Comparison of ENCODE assay signal across 16 cellular contexts in genomic region chr5:97089149-97089801, GRCh38. TPM values are rescaled to one million over a fixed set of nuclear protein-coding genes. Genes with fewer than 3 reads are reported as not detected.
DNase-seq lines count a peak whose midpoint lies in the region; ATAC-seq, FAIRE-seq and TF ChIP-seq lines count a peak whose summit lies in the region.
"Had no signal": no experiment of that assay in that cellular context is flagged by ENCODE, and none has a peak within 500 bp of the region (broad histone marks: within the 10 kb centered on the region; RNA-seq: fewer than 3 reads in every experiment).

No MANE protein-coding gene starts in this region.

- H3K4me3 ChIP-seq in Karpas-422 (ENCODE audit: low read length) (peak overlapping the region; percentile 59), H1 (ENCODE audit: extremely low read depth in 1 of 4, insufficient read depth in 2 of 4, low read depth in 3 of 4, low read length in 4 of 4) (no peak overlapping the region)
- no peak overlapping the region for H3K4me3 ChIP-seq in naive thymus-derived CD4-positive, alpha-beta T cell (ENCODE audit: low read length)
- H3K4me3 ChIP-seq in CD4-positive, alpha-beta memory T cell (ENCODE audit: low read length in 2 of 2), result no peak overlapping the region
- H3K4me3 ChIP-seq: MG63, SK-N-MC had no signal

- DNase-seq in CD14-positive monocyte (ENCODE audit: low spot score), result no peak
- no peak for DNase-seq in Karpas-422
- no peak for DNase-seq in H1 (ENCODE audit: low read depth in 1 of 2, low spot score in 2 of 2)
- no peak for DNase-seq in naive thymus-derived CD4-positive, alpha-beta T cell
- no peak for DNase-seq in SIG-M5 treated with dmso at 0.1 percent for 504 hours (lab: John Stamatoyannopoulos, UW; ENCODE audit: unreplicated experiment)
- DNase-seq in AG08396 (ENCODE audit: low spot score), result no peak
- DNase-seq in CD4-positive, alpha-beta memory T cell, result no peak
- DNase-seq: CD4-positive, CD25-positive, alpha-beta regulatory T cell; MG63; NCI-H2029; NCI-H2171; NCI-H446; PC-3 had no signal

- TF ChIP-seq EP300 in H1 (IDR thresholded peaks at IDR 0.05; ENCODE audit: borderline replicate concordance in 1 of 2, low read depth in 2 of 2, low read length in 2 of 2), result no peak

- intact Hi-C loops in CD14-positive monocyte (cut with micrococcal nuclease), result no loop called here
- intact Hi-C loops in naive thymus-derived CD4-positive, alpha-beta T cell (cut with micrococcal nuclease), result no loop called here
- intact Hi-C loops in CD4-positive, alpha-beta memory T cell (cut with micrococcal nuclease), result no loop called here

- no peak overlapping the region for H2AK5ac ChIP-seq in H1 (ENCODE audit: low read depth, low read length)

- no peaks in the 10 kb centered on the region for H3K79me1 ChIP-seq in H1 (ENCODE audit: low read depth, low read length)

- no peaks in the 10 kb centered on the region for H3K27me3 Mint-ChIP-seq in CD14-positive monocyte (ENCODE audit: low read depth in 3 of 3)
- H3K27me3 Mint-ChIP-seq in naive thymus-derived CD4-positive, alpha-beta T cell, result peaks cover 0 to 35% (median 0%) of the 10 kb centered on the region in 5 donors
- H3K27me3 Mint-ChIP-seq in CD4-positive, alpha-beta memory T cell, result peaks cover 0 to 1% of the 10 kb centered on the region in 2 donors

- H4K20me1 ChIP-seq in Karpas-422 (ENCODE audit: insufficient read depth, low read depth, low read length) (no peaks in the 10 kb centered on the region), H1 (replicated peaks in 1 of 2; ENCODE audit: control insufficient read depth in 1 of 2, insufficient read depth in 2 of 2, low read length in 2 of 2) (no peaks in the 10 kb centered on the region)

- no peak overlapping the region for H2BK12ac ChIP-seq in H1 (ENCODE audit: low read depth, low read length)

- no peak overlapping the region for H2BK20ac ChIP-seq in H1 (ENCODE audit: low read length)

- H2BK120ac ChIP-seq in H1 (replicated peaks; ENCODE audit: low read depth, low read length), result no peak overlapping the region

- H3K27me3 ChIP-seq in Karpas-422 (ENCODE audit: low read length), result no peaks in the 10 kb centered on the region
- no peaks in the 10 kb centered on the region for H3K27me3 ChIP-seq in H1 (replicated peaks in 1 of 4; ENCODE audit: control insufficient read depth in 3 of 4, extremely low read depth in 1 of 4, insufficient read depth in 3 of 4, low read length in 3 of 4)
- no peaks in the 10 kb centered on the region for H3K27me3 ChIP-seq in naive thymus-derived CD4-positive, alpha-beta T cell (ENCODE audit: control insufficient read depth in 2 of 2, insufficient read depth in 2 of 2, low read length in 2 of 2)
- no peaks in the 10 kb centered on the region for H3K27me3 ChIP-seq in CD4-positive, alpha-beta memory T cell (ENCODE audit: insufficient read depth, low read length)

- peaks cover 36% of the 10 kb centered on the region for H3K4me1 Mint-ChIP-seq in CD14-positive monocyte
- H3K4me1 Mint-ChIP-seq in naive thymus-derived CD4-positive, alpha-beta T cell, result peaks cover 0 to 7% (median 0%) of the 10 kb centered on the region in 7 donors
- no peaks in the 10 kb centered on the region for H3K4me1 Mint-ChIP-seq in CD4-positive, alpha-beta memory T cell
- H3K4me1 Mint-ChIP-seq: CD4-positive, CD25-positive, alpha-beta regulatory T cell had no signal

- no peak overlapping the region for H3K18ac ChIP-seq in H1 (ENCODE audit: extremely low read depth, low read length)

- no peak overlapping the region for H4K5ac ChIP-seq in H1 (ENCODE audit: insufficient read length, low read depth, low read length)

- no peak overlapping the region for H2BK15ac ChIP-seq in H1 (ENCODE audit: low read length)

- TF ChIP-seq POLR2A in H1 (IDR thresholded peaks at IDR 0.05; ENCODE audit: control extremely low read depth in 1 of 2, low read depth in 2 of 2, low read length in 2 of 2), result no peak

- H3K9me3 Mint-ChIP-seq in CD14-positive monocyte, result peaks cover 4 to 9% (median 6%) of the 10 kb centered on the region in 7 donors
- peaks cover 0 to 5% (median 0%) of the 10 kb centered on the region in 11 donors for H3K9me3 Mint-ChIP-seq in naive thymus-derived CD4-positive, alpha-beta T cell
- no peaks in the 10 kb centered on the region for H3K9me3 Mint-ChIP-seq in CD4-positive, alpha-beta memory T cell
- H3K9me3 Mint-ChIP-seq: CD4-positive, CD25-positive, alpha-beta regulatory T cell had no signal

- H3K79me2 ChIP-seq in Karpas-422 (ENCODE audit: low read length), result no peaks in the 10 kb centered on the region
- H3K79me2 ChIP-seq in H1 (ENCODE audit: control insufficient read depth in 1 of 2, insufficient read depth in 2 of 2, low read length in 2 of 2), result no peaks in the 10 kb centered on the region

- H3K36me3 ChIP-seq in Karpas-422 (ENCODE audit: insufficient read depth, low read length) (no peaks in the 10 kb centered on the region), H1 (ENCODE audit: control insufficient read depth in 2 of 4, insufficient read depth in 4 of 4, low read length in 3 of 4) (peaks cover 0 to 10% (median 0%) of the 10 kb centered on the region in 4 experiments; a peak in 1 of 8 replicates)
- no peaks in the 10 kb centered on the region for H3K36me3 ChIP-seq in naive thymus-derived CD4-positive, alpha-beta T cell (ENCODE audit: control insufficient read depth in 2 of 3, insufficient read depth in 3 of 3, low read length in 3 of 3)
- no peaks in the 10 kb centered on the region for H3K36me3 ChIP-seq in CD4-positive, alpha-beta memory T cell (ENCODE audit: insufficient read depth, low read length)
- H3K36me3 ChIP-seq: MG63 had no signal

- no peak for TF ChIP-seq RAD21 in H1 (IDR thresholded peaks at IDR 0.05 in 1 of 2, conservative IDR thresholded peaks at IDR 0.05 in 1 of 2; ENCODE audit: low read depth in 2 of 2, low read length in 2 of 2)

- H3K4ac ChIP-seq in H1 (replicated peaks; ENCODE audit: insufficient read length, low read depth, low read length), result no peak overlapping the region

- H3K56ac ChIP-seq in H1 (replicated peaks; ENCODE audit: insufficient read length, low read depth, low read length), result no peak overlapping the region

- no peak overlapping the region for H3K27ac ChIP-seq in Karpas-422 (ENCODE audit: low read length)
- 0 out of 2 replicates have a peak overlapping the region, but pooled peaks have one; percentile 2 for H3K27ac ChIP-seq in H1 (ENCODE audit: low read depth, low read length)
- no peak overlapping the region for H3K27ac ChIP-seq in naive thymus-derived CD4-positive, alpha-beta T cell (ENCODE audit: low read depth, low read length)
- H3K27ac ChIP-seq in CD4-positive, alpha-beta memory T cell (ENCODE audit: low read depth, low read length), result no peak overlapping the region
- H3K27ac ChIP-seq: KMS-11, SK-N-MC had no signal

- H3K23ac ChIP-seq in H1 (ENCODE audit: insufficient read length), result no peak overlapping the region

- TF ChIP-seq CTCF in CD14-positive monocyte (IDR thresholded peaks at IDR 0.05), result no peak
- no peak for TF ChIP-seq CTCF in H1 (IDR thresholded peaks at IDR 0.05; ENCODE audit: control extremely low read depth in 1 of 3, insufficient read depth in 1 of 3, low read depth in 1 of 3, low read length in 3 of 3)

- H3K23me2 ChIP-seq in H1 (ENCODE audit: low read depth, low read length), result no peaks in the 10 kb centered on the region

- peaks cover 3 to 5% of the 10 kb centered on the region in 2 donors for H3K36me3 Mint-ChIP-seq in CD14-positive monocyte
- peaks cover 0 to 3% (median 0%) of the 10 kb centered on the region in 5 donors for H3K36me3 Mint-ChIP-seq in naive thymus-derived CD4-positive, alpha-beta T cell
- no peaks in the 10 kb centered on the region for H3K36me3 Mint-ChIP-seq in CD4-positive, alpha-beta memory T cell
- H3K36me3 Mint-ChIP-seq: CD4-positive, CD25-positive, alpha-beta regulatory T cell had no signal

- CTCF ChIA-PET in H1 (lab: Charles Lee; ENCODE audit: partially characterized antibody), result interaction anchor here (0.9 to 1.2 kb wide), 3 partner anchors 13 to 79 kb away, joined by 3 to 4 read pairs (median 3); no protein-coding TSS in a partner anchor
- CTCF ChIA-PET in naive thymus-derived CD4-positive, alpha-beta T cell (lab: Charles Lee), result interaction anchor here (1.3 kb wide), 1 partner anchor 15 kb away, joined by 3 read pairs; no protein-coding TSS in a partner anchor
- CTCF ChIA-PET in CD4-positive, alpha-beta memory T cell (lab: Charles Lee; ENCODE audit: partially characterized antibody), result no interaction called here

- H4K8ac ChIP-seq in H1 (ENCODE audit: extremely low read depth, insufficient read depth, low read length), result peak overlapping the region; percentile 16; the same call in 1 of the 2 replicates

- 84% methylated on average over 6 of the region's 6 CpGs; no CpG with 5 or more reads in 1 of the 2 experiments for WGBS in H1 (ENCODE audit: extremely low coverage in 1 of 2, insufficient coverage in 1 of 2, insufficient read length in 1 of 2, insufficient replicate concordance in 2 of 2, low coverage in 1 of 2, low lambda C conversion rate in 2 of 2, missing lambda C conversion rate in 1 of 2), 2 experiments

- H3K9ac ChIP-seq in Karpas-422 (ENCODE audit: low read length) (peak overlapping the region; percentile 53), H1 (replicated peaks in 1 of 4; ENCODE audit: extremely low read depth in 1 of 4, low read depth in 3 of 4, low read length in 3 of 4) (no peak overlapping the region)
- H3K9ac ChIP-seq: KMS-11 had no signal

- ATAC-seq in naive thymus-derived CD4-positive, alpha-beta T cell, result peak; percentile 44
- ATAC-seq: HepG2, PC-3 had no signal

- H3K4me2 ChIP-seq in Karpas-422 (ENCODE audit: low read depth, low read length, poor library complexity, severe bottlenecking) (peak overlapping the region; percentile 50), H1 (ENCODE audit: insufficient read depth in 1 of 2, low read depth in 2 of 2, low read length in 2 of 2) (no peak overlapping the region)
- H3K4me2 ChIP-seq: KMS-11 had no signal

- POLR2A ChIA-PET in H1 (lab: Charles Lee; ENCODE audit: partially characterized antibody), result no interaction called here
- POLR2A ChIA-PET in naive thymus-derived CD4-positive, alpha-beta T cell (lab: Charles Lee), result no interaction called here
- POLR2A ChIA-PET in CD4-positive, alpha-beta memory T cell (lab: Charles Lee; ENCODE audit: partially characterized antibody), result no interaction called here

- H3K27ac Mint-ChIP-seq in CD14-positive monocyte, result peak overlapping the region in 6 of 7 donors; percentile 0 to 87 (median 48)
- no peak overlapping the region for H3K27ac Mint-ChIP-seq in naive thymus-derived CD4-positive, alpha-beta T cell
- no peak overlapping the region for H3K27ac Mint-ChIP-seq in CD4-positive, alpha-beta memory T cell
- H3K27ac Mint-ChIP-seq: CD4-positive, CD25-positive, alpha-beta regulatory T cell had no signal

- no peak overlapping the region for H3K4me3 Mint-ChIP-seq in CD14-positive monocyte
- H3K4me3 Mint-ChIP-seq in naive thymus-derived CD4-positive, alpha-beta T cell, result no peak overlapping the region
- H3K4me3 Mint-ChIP-seq in CD4-positive, alpha-beta memory T cell, result no peak overlapping the region
- H3K4me3 Mint-ChIP-seq: CD4-positive, CD25-positive, alpha-beta regulatory T cell had no signal

- H3K9me2 ChIP-seq in Karpas-422 (replicated peaks; ENCODE audit: insufficient read depth, low read length), result no peaks in the 10 kb centered on the region

- H3K4me1 ChIP-seq in Karpas-422 (ENCODE audit: low read length) (peaks cover 9% of the 10 kb centered on the region), H1 (replicated peaks in 1 of 4; ENCODE audit: control insufficient read depth in 3 of 4, insufficient read depth in 4 of 4, low read length in 3 of 4) (no peaks in the 10 kb centered on the region)
- H3K4me1 ChIP-seq in naive thymus-derived CD4-positive, alpha-beta T cell (ENCODE audit: control insufficient read depth in 2 of 2, insufficient read depth in 2 of 2, low read length in 2 of 2), result no peaks in the 10 kb centered on the region
- H3K4me1 ChIP-seq in CD4-positive, alpha-beta memory T cell (ENCODE audit: insufficient read depth, low read length), result no peaks in the 10 kb centered on the region

- no peak for FAIRE-seq in H1 (lab: Jason Lieb, UNC)
- FAIRE-seq: HepG2 had no signal

- no peak overlapping the region for H4K91ac ChIP-seq in H1 (replicated peaks; ENCODE audit: insufficient read length, low read length)

- H2BK5ac ChIP-seq in H1 (ENCODE audit: low read depth, low read length), result no peak overlapping the region

- H3K9me3 ChIP-seq in Karpas-422 (ENCODE audit: low read length), result no peaks in the 10 kb centered on the region
- peaks cover 13 to 18% of the 10 kb centered on the region in 2 experiments for H3K9me3 ChIP-seq in H1 (ENCODE audit: insufficient read depth in 2 of 2, low read depth in 1 of 2, low read length in 1 of 2)
- no peaks in the 10 kb centered on the region for H3K9me3 ChIP-seq in naive thymus-derived CD4-positive, alpha-beta T cell (ENCODE audit: control insufficient read depth in 2 of 3, low read length in 3 of 3)
- H3K9me3 ChIP-seq in CD4-positive, alpha-beta memory T cell (ENCODE audit: control insufficient read depth in 1 of 2, low read length in 2 of 2), result no peaks in the 10 kb centered on the region

- no peak overlapping the region for H3K14ac ChIP-seq in H1 (ENCODE audit: insufficient read length)

- peak overlapping the region; percentile 78; the same call in 1 of the 2 replicates for H2AFZ ChIP-seq in Karpas-422 (ENCODE audit: low read length)
- no peak overlapping the region for H2AFZ ChIP-seq in H1 (ENCODE audit: low read length)

RNA-seq across cellular contexts. Expression of gene LIX1, which starts 53.1 kb away (rescaled TPM):
- polyA plus RNA-seq in CD14-positive monocyte, result not detected
- total RNA-seq in Karpas-422 (2014; rRNA removed; shearing (Covaris generic); ENCODE audit: low replicate concordance), result not detected in 2 replicates
- 0.26 and 0.33 TPM in 2 replicates for total RNA-seq in H1 (2021; fragmentation: NEBNext Ultra II Directional; extraction: Animal tissue kit (Norgen Biotek cat#: 25700))
- polyA plus RNA-seq in H1 (2011; rRNA removed), result 0.39 and 0.45 TPM in 2 replicates
- polyA plus RNA-seq in H1 (2011; cell fraction: cytosol; rRNA removed), result 0.66 TPM
- 0.37 TPM for polyA plus RNA-seq in H1 (2011; cell fraction: nucleus; rRNA removed)
- polyA plus RNA-seq in H1 (2012, experiment 1 of 2), result 0.39 to 1.1 TPM (median 0.57 TPM) in 4 replicates
- 0.21 TPM for polyA plus RNA-seq in H1 (2012, experiment 2 of 2)
- 0.10 TPM for polyA plus RNA-seq in H1 (2013, experiment 1 of 2)
- 0.09 TPM for polyA plus RNA-seq in H1 (2013, experiment 2 of 2)
- polyA minus RNA-seq in H1 (2011; rRNA and poly(A)+ RNA removed), result 1.3 and 1.4 TPM in 2 replicates
- polyA minus RNA-seq in H1 (2011; cell fraction: cytosol; rRNA and poly(A)+ RNA removed), result 0.73 TPM
- polyA minus RNA-seq in H1 (2011; cell fraction: nucleus; rRNA and poly(A)+ RNA removed), result 0.50 TPM
- total RNA-seq in naive thymus-derived CD4-positive, alpha-beta T cell, result not detected
- polyA plus RNA-seq in naive thymus-derived CD4-positive, alpha-beta T cell, result not detected
- not detected for total RNA-seq in CD4-positive, alpha-beta memory T cell
- not detected for polyA plus RNA-seq in CD4-positive, alpha-beta memory T cell
- total RNA-seq: CD4-positive, CD25-positive, alpha-beta regulatory T cell; HepG2; PC-3 had no signal
- polyA plus RNA-seq: CD4-positive, CD25-positive, alpha-beta regulatory T cell; HepG2 had no signal

Comparison
In these comparisons a context has a peak if more than half of its experiments do, and no peak if none do; other contexts are left out.
1. H3K27ac Mint-ChIP-seq: peak in CD14-positive monocyte (6 of 7); none in naive thymus-derived CD4-positive, alpha-beta T cell (0 of 9) and CD4-positive, alpha-beta memory T cell (0 of 7).